In the genomic region with DNA sequence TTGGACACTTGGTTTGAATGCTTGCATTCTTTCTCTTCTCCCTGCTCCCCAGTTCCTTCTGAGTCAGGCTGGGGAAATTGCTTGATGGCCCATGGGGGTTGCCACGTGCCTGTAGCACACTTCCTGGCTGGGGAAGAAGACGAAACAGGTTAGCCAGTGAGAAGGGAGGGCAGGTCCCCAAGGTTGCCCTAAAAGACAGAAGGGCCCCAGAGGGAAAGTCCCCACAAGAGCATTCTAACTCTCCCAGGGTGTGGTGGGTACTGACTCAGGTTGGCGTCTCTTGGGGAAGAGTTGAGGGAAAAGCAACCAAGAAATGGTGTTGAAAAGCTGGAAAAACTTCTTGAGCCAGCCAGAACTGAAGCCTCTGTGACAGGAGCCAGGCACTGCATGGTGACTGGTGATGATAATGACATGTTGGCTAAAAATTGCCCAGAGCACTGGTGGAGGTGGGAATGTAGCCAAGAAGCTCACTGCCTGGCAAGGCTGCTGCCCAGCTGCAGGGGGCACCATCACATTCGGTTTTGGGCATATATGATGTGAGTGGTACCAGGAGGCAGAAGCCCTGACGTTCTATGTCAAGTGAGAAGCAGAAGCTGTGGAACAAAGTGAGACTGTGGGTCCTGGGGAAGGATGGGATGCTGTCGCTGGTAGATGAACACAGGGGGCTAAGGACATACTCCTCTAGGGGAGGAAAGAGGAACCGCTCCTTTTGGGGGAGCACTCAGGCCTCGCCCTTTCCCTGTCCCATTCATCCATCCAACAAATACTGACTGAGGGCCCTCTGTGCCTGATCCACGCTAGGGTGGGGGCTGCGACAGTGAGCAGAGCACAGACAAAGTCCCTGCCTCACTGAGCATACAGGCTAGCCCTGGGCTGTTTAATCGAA, we compare ENCODE assay signal across 9 cellular contexts. TPM values are rescaled to one million over a fixed set of nuclear protein-coding genes. Genes with fewer than 3 reads are reported as not detected.
DNase-seq lines count a peak whose midpoint lies in the region; ATAC-seq, FAIRE-seq and TF ChIP-seq lines count a peak whose summit lies in the region.
"Had no signal": no experiment of that assay in that cellular context is flagged by ENCODE, and none has a peak within 500 bp of the region (broad histone marks: within the 10 kb centered on the region; RNA-seq: fewer than 3 reads in every experiment).

No MANE protein-coding gene starts in this region.

- H3K27me3 ChIP-seq in breast epithelium = no peaks in the 10 kb centered on the region

- no peak for TF ChIP-seq POLR2A in breast epithelium (IDR thresholded peaks at IDR 0.05)

- peak; percentile 56 for ATAC-seq in HG03558 (IDR thresholded peaks at IDR 0.05; ENCODE audit: extremely low read depth, unreplicated experiment)
- no peak for ATAC-seq in GM21717 (IDR thresholded peaks at IDR 0.05; ENCODE audit: unreplicated experiment)

- H3K4me3 ChIP-seq in breast epithelium = no peak overlapping the region
- H3K4me3 ChIP-seq in fibroblast of mammary gland (ENCODE audit: control insufficient read depth, low read depth, low read length) = no peak overlapping the region

- intact Hi-C loops in MCF 10A (cut with micrococcal nuclease) = no loop called here
- intact Hi-C loops in breast epithelium (cut with DNase I; ENCODE audit: low total_unique reads) = no loop called here

- H3K27ac Mint-ChIP-seq in MCF 10A (ENCODE audit: low read depth, unreplicated experiment) = peak overlapping the region; percentile 47
- H3K27ac Mint-ChIP-seq: brain had no signal

- H3K4me1 ChIP-seq in breast epithelium = no peaks in the 10 kb centered on the region

- no TSS peak for BruUV-seq in MCF 10A (replicated peaks; lab: Mats Ljungman, UMichigan)

- peak overlapping the region in 1 of 2 donors; percentile 38 for H3K27ac ChIP-seq in breast epithelium

- no peak overlapping the region for H3K4me3 Mint-ChIP-seq in MCF 10A (ENCODE audit: unreplicated experiment)
- H3K4me3 Mint-ChIP-seq: brain had no signal

- POLR2A ChIA-PET in MCF 10A (lab: Yijun Ruan, JAX) = interaction anchor here (0.8 to 9.2 kb wide), 8 partner anchors 7 to 724 kb away, joined by 3 to 115 read pairs (median 5); a partner anchor contains a TSS

- H3K36me3 Mint-ChIP-seq in MCF 10A (ENCODE audit: insufficient read depth, unreplicated experiment) = peaks cover 7% of the 10 kb centered on the region
- H3K36me3 Mint-ChIP-seq: brain had no signal

- H3K27me3 Mint-ChIP-seq in MCF 10A (ENCODE audit: insufficient read depth, unreplicated experiment) = no peaks in the 10 kb centered on the region

- H3K36me3 ChIP-seq in breast epithelium = no peaks in the 10 kb centered on the region

- TF ChIP-seq CTCF in MCF 10A (IDR thresholded peaks at IDR 0.05; ENCODE audit: unreplicated experiment) (no peak), breast epithelium (IDR thresholded peaks at IDR 0.05) (no peak), fibroblast of mammary gland (conservative IDR thresholded peaks at IDR 0.05; ENCODE audit: control insufficient read depth, insufficient read depth, low read depth, low read length) (no peak), D721Med (IDR thresholded peaks at IDR 0.05; ENCODE audit: insufficient read depth, missing control alignments) (no peak)

- CTCF ChIA-PET in MCF 10A (lab: Yijun Ruan, JAX) = interaction anchor here (0.6 to 32.3 kb wide), 11 partner anchors 9 to 151 kb away, joined by 4 to 457 read pairs (median 6); a partner anchor contains a TSS

- no peaks in the 10 kb centered on the region for H3K9me3 ChIP-seq in breast epithelium

- H3K4me1 Mint-ChIP-seq in MCF 10A (ENCODE audit: insufficient read depth, unreplicated experiment) = peaks cover 29% of the 10 kb centered on the region
- H3K4me1 Mint-ChIP-seq: brain had no signal

- no peak for FAIRE-seq in D721Med (lab: Jason Lieb, UNC)

- DNase-seq in MCF 10A (ENCODE audit: unreplicated experiment) (peak; percentile 57), breast epithelium (ENCODE audit: low spot score in 2 of 2) (no peak), fibroblast of mammary gland (ENCODE audit: low read depth) (peak; percentile 6), D721Med (ENCODE audit: insufficient read length, low spot score) (no peak)
- peak; percentile 49 to 63 for DNase-seq in activated CD4-positive, alpha-beta T cell treated with anti-CD3 and anti-CD28 coated beads for 4 hours
- peak; percentile 65 for DNase-seq in stimulated activated CD4-positive, alpha-beta T cell treated with anti-CD3 and anti-CD28 coated beads, Interleukin-4, amount 100 ng/mL, for 24 hours

- H3K9me3 Mint-ChIP-seq in MCF 10A (ENCODE audit: unreplicated experiment) = peaks cover 7% of the 10 kb centered on the region
- H3K9me3 Mint-ChIP-seq: brain had no signal

RNA-seq across cellular contexts. Expression of a gene that starts 8.1 kb away (rescaled TPM):
- total RNA-seq in MCF 10A (2022) = 51.7 and 75.0 TPM in 2 replicates
- 10 to 100 TPM; 24.8 to 41.6 (median 34.4) TPM for total RNA-seq in breast epithelium

RNA-seq across cellular contexts. Expression of a gene that starts 16.6 kb away (rescaled TPM):
- total RNA-seq in MCF 10A (2022) = 16.9 and 26.2 TPM in 2 replicates
- 10 to 100 TPM in 1 of 3 donors, 1 to 10 TPM in 1, under 1 TPM in 1; 0.32 to 18.7 (median 1.6) TPM for total RNA-seq in breast epithelium

RNA-seq across cellular contexts. Expression of a gene that starts 20.0 kb away (rescaled TPM):
- total RNA-seq in MCF 10A (2022) (29.2 and 29.7 TPM in 2 replicates), breast epithelium (10 to 100 TPM; 21.9 to 45.7 (median 32.1) TPM)

RNA-seq across cellular contexts. Expression of a gene that starts 20.1 kb away (rescaled TPM):
- 29.8 and 31.9 TPM in 2 replicates for total RNA-seq in MCF 10A (2022)
- 10 to 100 TPM; 18.4 to 21.0 (median 19.0) TPM for total RNA-seq in breast epithelium

RNA-seq across cellular contexts. Expression of a gene that starts 28.2 kb away (rescaled TPM):
- total RNA-seq in MCF 10A (2022) = 0.52 and 1.3 TPM in 2 replicates
- total RNA-seq in breast epithelium = 10 to 100 TPM in 2 of 3 donors, 1 to 10 TPM in 1; 8.0 to 14.4 (median 10.4) TPM

Comparison
In these comparisons a context has a peak if more than half of its experiments do, and no peak if none do; other contexts are left out.
1. DNase-seq: peak in MCF 10A (single experiment), activated CD4-positive, alpha-beta T cell treated with anti-CD3 and anti-CD28 coated beads for 4 hours (2 of 2), fibroblast of mammary gland (single experiment) and stimulated activated CD4-positive, alpha-beta T cell treated with anti-CD3 and anti-CD28 coated beads, Interleukin-4, amount 100 ng/mL, for 24 hours (single experiment); none in breast epithelium (0 of 2) and D721Med (single experiment).